In genomic region chrX:112947981-112948380, GRCh38 we compare ENCODE assay signal across 25 cellular contexts.
"Had no signal": no experiment of that assay in that cellular context is flagged by ENCODE, and none has a peak within 500 bp of the region (broad histone marks: within the 10 kb centered on the region; RNA-seq: fewer than 3 reads in every experiment).

No MANE protein-coding gene starts in this region.

- H3K4me1 Mint-ChIP-seq: activated CD4-positive, alpha-beta memory T cell treated with anti-CD3 and anti-CD28 coated beads, Interleukin-2, amount 10 ng/mL, durations not matched to agents 7 days and 5 days; activated CD4-positive, alpha-beta T cell treated with anti-CD3 and anti-CD28 coated beads for 36 hours; activated T-helper 17 cell treated with anti-CD3 and anti-CD28 coated beads, Interleukin-2, amount 50 U/mL, for 72 hours had no signal

- H3K4me3 Mint-ChIP-seq: activated CD4-positive, alpha-beta memory T cell treated with anti-CD3 and anti-CD28 coated beads, Interleukin-2, amount 10 ng/mL, durations not matched to agents 7 days and 5 days; activated CD4-positive, alpha-beta T cell treated with anti-CD3 and anti-CD28 coated beads for 36 hours; activated naive CD4-positive, alpha-beta T cell treated with anti-CD3 and anti-CD28 coated beads for 36 hours; activated naive CD8-positive, alpha-beta T cell; activated T-helper 17 cell treated with anti-CD3 and anti-CD28 coated beads, Interleukin-2, amount 50 U/mL, for 72 hours had no signal

- H3K4me3 ChIP-seq: body of pancreas had no signal

- H3K27me3 Mint-ChIP-seq: activated CD4-positive, alpha-beta memory T cell treated with anti-CD3 and anti-CD28 coated beads, Interleukin-2, amount 10 ng/mL, durations not matched to agents 7 days and 5 days; activated CD4-positive, alpha-beta T cell treated with anti-CD3 and anti-CD28 coated beads for 36 hours; activated naive CD8-positive, alpha-beta T cell; activated T-helper 17 cell treated with anti-CD3 and anti-CD28 coated beads, Interleukin-2, amount 50 U/mL, for 72 hours had no signal

- H3K9me3 ChIP-seq: body of pancreas, SK-N-SH had no signal

- H3K4me2 ChIP-seq: SK-N-SH had no signal

- H3K27me3 ChIP-seq: body of pancreas had no signal

- H3K27ac ChIP-seq: body of pancreas, VCaP had no signal

- ATAC-seq: activated CD4-positive, alpha-beta T cell treated with anti-CD3 and anti-CD28 coated beads for 36 hours; activated T-helper 17 cell treated with anti-CD3 and anti-CD28 coated beads, Interleukin-2, amount 50 U/mL, for 72 hours; body of pancreas; Panc1; Right ventricle myocardium inferior had no signal

- H3K9ac ChIP-seq: SK-N-SH had no signal

- H3K4me1 ChIP-seq: body of pancreas had no signal

- H3K36me3 Mint-ChIP-seq: activated naive CD8-positive, alpha-beta T cell had no signal

- H3K9me2 ChIP-seq: SK-N-SH had no signal

- DNase-seq: activated CD4-positive, alpha-beta memory T cell treated with anti-CD3 and anti-CD28 coated beads, Interleukin-2, amount 10 ng/mL, durations not matched to agents 7 days and 5 days; activated CD4-positive, alpha-beta T cell treated with anti-CD3 and anti-CD28 coated beads for 36 hours; activated CD4-positive, alpha-beta T cell treated with anti-CD3 and anti-CD28 coated beads, Interleukin-2, amount 50 U/mL, for 1 hour; activated gamma-delta T cell; activated naive CD4-positive, alpha-beta T cell treated with anti-CD3 and anti-CD28 coated beads for 36 hours; activated T-cell treated with anti-CD3 and anti-CD28 coated beads for 4 hours; activated T-cell treated with anti-CD3 and anti-CD28 coated beads, Interleukin-2, amount 50 U/mL, for 48 hours; body of pancreas; central memory CD4-positive, alpha-beta T cell; Kasumi-1; KBM-7; NCI-H1048; NCI-H2029 treated with DMSO at 0.1 percent for 48 hours; NCI-H345; NCI-H510A; NCI-H526 treated with DMSO at 0.1 percent for 48 hours; NCI-H82; RPMI8226; SK-N-SH; T-helper 1 cell had no signal

- H3K27ac Mint-ChIP-seq: activated CD4-positive, alpha-beta memory T cell treated with anti-CD3 and anti-CD28 coated beads, Interleukin-2, amount 10 ng/mL, durations not matched to agents 7 days and 5 days; activated CD4-positive, alpha-beta T cell treated with anti-CD3 and anti-CD28 coated beads for 36 hours; activated naive CD4-positive, alpha-beta T cell treated with anti-CD3 and anti-CD28 coated beads for 36 hours; activated naive CD8-positive, alpha-beta T cell; activated T-helper 17 cell treated with anti-CD3 and anti-CD28 coated beads, Interleukin-2, amount 50 U/mL, for 72 hours had no signal

- H3K9me3 Mint-ChIP-seq: activated CD4-positive, alpha-beta memory T cell treated with anti-CD3 and anti-CD28 coated beads, Interleukin-2, amount 10 ng/mL, durations not matched to agents 7 days and 5 days; activated naive CD4-positive, alpha-beta T cell treated with anti-CD3 and anti-CD28 coated beads for 36 hours; activated T-helper 17 cell treated with anti-CD3 and anti-CD28 coated beads, Interleukin-2, amount 50 U/mL, for 72 hours had no signal
